Comparison of ENCODE assay signal across 8 cellular contexts in the genomic region with DNA sequence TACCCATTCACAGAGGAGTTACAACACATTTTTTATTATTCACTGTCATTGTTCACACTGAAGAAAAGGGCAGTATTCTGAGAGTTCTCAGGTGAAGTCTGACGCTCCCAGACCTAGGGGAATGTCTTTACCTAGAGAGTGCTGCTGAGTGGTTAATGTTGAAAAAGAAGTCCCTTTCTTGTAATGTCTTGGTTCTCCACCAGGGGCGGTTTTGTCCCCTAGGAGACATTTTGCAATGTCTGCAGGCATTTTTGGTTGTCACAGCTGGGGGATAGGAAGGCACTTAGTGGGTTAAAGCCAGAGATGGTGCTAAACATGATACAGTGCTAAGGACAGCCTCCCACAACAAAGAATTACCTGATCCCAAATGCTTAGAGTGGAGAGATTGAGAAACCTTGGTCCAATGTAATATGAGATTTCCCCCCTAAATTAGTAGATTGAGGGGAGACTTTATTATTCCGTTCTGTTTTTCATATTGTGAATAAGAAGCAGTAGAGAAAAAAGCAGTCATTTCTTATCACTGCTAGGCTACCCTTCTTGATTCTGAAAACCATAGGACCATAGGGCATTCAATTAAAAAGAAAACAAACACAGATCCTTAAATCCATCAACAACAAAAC. TPM values are rescaled to one million over a fixed set of nuclear protein-coding genes. Genes with fewer than 3 reads are reported as not detected.
DNase-seq lines count a peak whose midpoint lies in the region; ATAC-seq and TF ChIP-seq lines count a peak whose summit lies in the region.

No MANE protein-coding gene starts in this region.

- H3K27ac Mint-ChIP-seq in endothelial cell (ENCODE audit: unreplicated experiment) = no peak overlapping the region

- TF ChIP-seq POLR2A in spleen (IDR thresholded peaks at IDR 0.05) = no peak

- no peaks in the 10 kb centered on the region for H3K4me1 Mint-ChIP-seq in endothelial cell (ENCODE audit: unreplicated experiment)

- H3K4me3 ChIP-seq in cardiac muscle cell (no peak overlapping the region), NT2/D1 (ENCODE audit: insufficient read length, low read depth) (no peak overlapping the region), spleen (no peak overlapping the region), left lung (no peak overlapping the region)

- DNase-seq in cardiac muscle cell (ENCODE audit: low read depth in 1 of 2, low spot score in 1 of 2) (peak; percentile 29 to 40), left ventricle myocardium superior (no peak), NT2/D1 (ENCODE audit: low read depth, low spot score) (peak; percentile 67), endothelial cell (ENCODE audit: low spot score) (peak; percentile 36), spleen (no peak), left lung (no peak), C1 segment of cervical spinal cord (lab: John Stamatoyannopoulos, UW) (no peak)

- no peaks in the 10 kb centered on the region for H3K27me3 ChIP-seq in cardiac muscle cell
- H3K27me3 ChIP-seq in NT2/D1 (ENCODE audit: insufficient read depth, insufficient read length) = no peaks in the 10 kb centered on the region
- H3K27me3 ChIP-seq in spleen (replicated peaks in 1 of 7) = no peaks in the 10 kb centered on the region
- H3K27me3 ChIP-seq in left lung = no peaks in the 10 kb centered on the region

- H3K9me3 Mint-ChIP-seq in endothelial cell (ENCODE audit: unreplicated experiment) = no peaks in the 10 kb centered on the region

- H3K4me1 ChIP-seq in cardiac muscle cell (ENCODE audit: low read depth) (no peaks in the 10 kb centered on the region), NT2/D1 (ENCODE audit: insufficient read depth, insufficient read length) (no peaks in the 10 kb centered on the region), spleen (peaks cover 0 to 22% (median 0%) of the 10 kb centered on the region in 6 donors), left lung (no peaks in the 10 kb centered on the region)

- no peaks in the 10 kb centered on the region for H3K36me3 ChIP-seq in cardiac muscle cell
- no peaks in the 10 kb centered on the region for H3K36me3 ChIP-seq in NT2/D1 (ENCODE audit: insufficient read depth, insufficient read length, low read length)
- peaks cover 0 to 9% (median 0%) of the 10 kb centered on the region in 6 donors for H3K36me3 ChIP-seq in spleen
- H3K36me3 ChIP-seq in left lung = no peaks in the 10 kb centered on the region

- no peak overlapping the region for H3K4me3 Mint-ChIP-seq in endothelial cell (ENCODE audit: unreplicated experiment)

- H3K36me3 Mint-ChIP-seq in endothelial cell (ENCODE audit: low read depth, unreplicated experiment) = no peaks in the 10 kb centered on the region

- no peak overlapping the region for H3K9ac ChIP-seq in NT2/D1 (ENCODE audit: insufficient read length, low read depth)

- H3K9me3 ChIP-seq in cardiac muscle cell (ENCODE audit: low read depth) (no peaks in the 10 kb centered on the region), NT2/D1 (ENCODE audit: insufficient read depth, low read length) (no peaks in the 10 kb centered on the region), spleen (peaks cover 0 to 19% (median 5%) of the 10 kb centered on the region in 8 donors), left lung (peaks cover 0 to 6% of the 10 kb centered on the region in 2 donors)

- H3K27me3 Mint-ChIP-seq in endothelial cell (ENCODE audit: unreplicated experiment) = no peaks in the 10 kb centered on the region

- 78 to 83% (median 79%) methylated on average over 3 of the region's 3 CpGs for WGBS in spleen, 5 donors

- H3K27ac ChIP-seq in cardiac muscle cell = no peak overlapping the region
- H3K27ac ChIP-seq in spleen = no peak overlapping the region
- H3K27ac ChIP-seq in left lung = no peak overlapping the region

- peak; percentile 55 for TF ChIP-seq CTCF in cardiac muscle cell (IDR thresholded peaks at IDR 0.05; ENCODE audit: low read depth, low read length)
- TF ChIP-seq CTCF in endothelial cell (IDR thresholded peaks at IDR 0.05; ENCODE audit: unreplicated experiment) = peak; percentile 93
- peak in 7 of 11 experiments; percentile 7 to 47 (median 33) for TF ChIP-seq CTCF in spleen (IDR thresholded peaks at IDR 0.05 in 8 of 11, conservative IDR thresholded peaks at IDR 0.05 in 3 of 11)
- peak in 1 of 2 donors; percentile 27 for TF ChIP-seq CTCF in left lung (IDR thresholded peaks at IDR 0.05)

- intact Hi-C loops in left ventricle myocardium superior (cut with micrococcal nuclease) = no loop called here
- intact Hi-C loops in spleen (cut with DNase I; ENCODE audit: low total_unique reads) = no loop called here
- intact Hi-C loops in left lung (cut with DNase I) = no loop called here

- ATAC-seq in left ventricle myocardium superior = no peak
- ATAC-seq in HG02938 (IDR thresholded peaks at IDR 0.05; ENCODE audit: unreplicated experiment) = no peak
- ATAC-seq in left lung = no peak

RNA-seq across cellular contexts. Expression of a gene that starts 13.1 kb away (rescaled TPM):
- 8.2 and 8.3 TPM in 2 replicates for total RNA-seq in cardiac muscle cell
- polyA plus RNA-seq in cardiac muscle cell = 12.9 and 18.2 TPM in 2 replicates
- 14.4 TPM for total RNA-seq in left ventricle myocardium superior
- total RNA-seq in endothelial cell (ENCODE audit: unreplicated experiment) = 5.7 TPM
- total RNA-seq in spleen = 10 to 100 TPM; 13.2 to 21.2 (median 16.9) TPM
- 1 to 10 TPM; 7.6 to 9.3 (median 8.8) TPM for polyA plus RNA-seq in spleen
- 10 to 100 TPM; 17.8 to 20.2 TPM for total RNA-seq in left lung

Comparison
In these comparisons a context has a peak if more than half of its experiments do, and no peak if none do; other contexts are left out.
1. DNase-seq: peak in cardiac muscle cell (2 of 2), NT2/D1 (single experiment) and endothelial cell (single experiment); none in left ventricle myocardium superior (single experiment), spleen (single experiment), left lung (0 of 2) and C1 segment of cervical spinal cord (0 of 14).